In the genomic region with DNA sequence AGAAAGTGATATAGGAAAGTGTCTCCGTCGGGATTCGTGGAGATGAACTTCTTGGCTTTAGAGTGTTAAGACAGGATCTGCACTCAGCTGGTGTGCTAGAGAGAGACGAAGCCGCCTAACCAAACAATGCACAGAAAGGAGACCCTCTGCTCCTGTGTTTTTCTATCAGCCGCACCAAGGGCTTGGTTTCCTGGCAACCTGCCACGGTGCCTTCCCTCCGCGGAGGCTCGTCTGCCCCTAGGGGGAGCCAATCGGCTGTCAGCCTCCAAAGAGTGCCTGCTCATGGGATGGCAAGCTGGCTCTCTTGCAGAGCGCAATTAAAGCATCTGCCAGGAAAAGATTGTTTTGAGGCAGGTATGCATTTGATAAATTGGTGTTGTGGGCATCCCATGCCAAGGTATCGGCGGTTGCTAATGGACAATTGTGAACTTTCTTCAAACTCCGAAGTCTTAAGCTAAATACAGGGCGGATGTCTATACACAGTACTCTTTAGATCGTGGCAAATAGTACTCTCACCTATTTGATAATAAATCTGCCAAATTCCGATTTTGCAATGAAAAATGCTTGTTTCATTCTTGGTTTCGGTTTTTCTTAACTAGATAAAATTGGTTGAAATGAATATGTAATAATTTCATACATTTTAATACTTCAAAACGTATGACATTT, we compare ENCODE assay signal across 9 cellular contexts.
DNase-seq lines count a peak whose midpoint lies in the region; ATAC-seq and TF ChIP-seq lines count a peak whose summit lies in the region.
"Had no signal": no experiment of that assay in that cellular context is flagged by ENCODE, and none has a peak within 500 bp of the region (broad histone marks: within the 10 kb centered on the region; RNA-seq: fewer than 3 reads in every experiment).

No MANE protein-coding gene starts in this region.

- TF ChIP-seq POLR2A in lower leg skin (IDR thresholded peaks at IDR 0.05) = no peak

- 38 to 40% methylated on average over 20 of the region's 20 CpGs for WGBS in lower leg skin, 2 donors

- no peaks in the 10 kb centered on the region for H3K9me2 ChIP-seq in PC-3 (replicated peaks; ENCODE audit: low read length)

- BruUV-seq in PC-3 (replicated peaks; lab: Mats Ljungman, UMichigan) = no TSS peak

- no peaks in the 10 kb centered on the region for H3F3A ChIP-seq in PC-3 (ENCODE audit: low read length, unreplicated experiment)

- no peak overlapping the region for H3K4me2 ChIP-seq in PC-3 (ENCODE audit: low read length)

- no peak overlapping the region for H2AFZ ChIP-seq in PC-3 (ENCODE audit: low read length)

- H3K27me3 ChIP-seq in PC-3 (ENCODE audit: low read length) (no peaks in the 10 kb centered on the region), colonic mucosa (no peaks in the 10 kb centered on the region)

- in situ Hi-C loops in Caki2 (cut with HindIII; ENCODE audit: low pct_unique_long_range_greater_than_20kb, low sequenced_read_pairs) = no loop called here

- no peaks in the 10 kb centered on the region for H3K36me3 ChIP-seq in PC-3 (ENCODE audit: low read depth, low read length)
- no peaks in the 10 kb centered on the region for H3K36me3 ChIP-seq in colonic mucosa

- CTCF ChIA-PET in PC-3 (lab: Charles Lee) = interaction anchor here (0.5 kb wide), 1 partner anchor 462 kb away, joined by 4 read pairs; no protein-coding TSS in a partner anchor

- TF ChIP-seq CTCF in PC-3 (conservative IDR thresholded peaks at IDR 0.05; ENCODE audit: low read depth, low read length) = peak; percentile 76
- peak; percentile 44 for TF ChIP-seq CTCF in colonic mucosa (IDR thresholded peaks at IDR 0.05)
- no peak for TF ChIP-seq CTCF in lower leg skin (IDR thresholded peaks at IDR 0.05)

- H3K9me3 ChIP-seq in PC-3 (ENCODE audit: low read length) (no peaks in the 10 kb centered on the region), colonic mucosa (no peaks in the 10 kb centered on the region)

- H3K79me2 ChIP-seq in PC-3 (ENCODE audit: low read length) = no peaks in the 10 kb centered on the region

- H3K4me3 ChIP-seq in PC-3 (ENCODE audit: low read length) = no peak overlapping the region
- no peak overlapping the region for H3K4me3 ChIP-seq in colonic mucosa
- H3K4me3 ChIP-seq in lower leg skin (ENCODE audit: low read depth, poor library complexity, severe bottlenecking) = no peak overlapping the region

- POLR2A ChIA-PET in PC-3 (lab: Charles Lee; ENCODE audit: unreplicated experiment) = no interaction called here

- H3K27ac ChIP-seq in PC-3 (ENCODE audit: low read length) = 0 out of 2 replicates have a peak overlapping the region, but pooled peaks have one; percentile 14
- no peak overlapping the region for H3K27ac ChIP-seq in colonic mucosa

- H3K4me1 ChIP-seq in PC-3 (ENCODE audit: insufficient read depth, low read length) (peaks cover 35% of the 10 kb centered on the region), colonic mucosa (no peaks in the 10 kb centered on the region)

- H3K9ac ChIP-seq in PC-3 (ENCODE audit: low read length) (no peak overlapping the region), colonic mucosa (ENCODE audit: low read depth in 2 of 2, low read length in 2 of 2) (no peak overlapping the region)

- DNase-seq in Caki2 (ENCODE audit: low read depth) = peak; percentile 32
- DNase-seq in PC-3 = peak; percentile 73
- DNase-seq in colonic mucosa = peak; percentile 74
- peak; percentile 25 to 87 for DNase-seq in lower leg skin (ENCODE audit: low spot score in 2 of 2)
- DNase-seq in stimulated activated naive CD8-positive, alpha-beta T cell treated with anti-CD3 and anti-CD28 coated beads, Interleukin-15, Interleukin-2, amounts not matched to agents 100 U/mL and 50 U/mL, for 24 hours = peak; percentile 50
- no peak for DNase-seq in activated gamma-delta T cell treated with Interleukin-2 at 50 U/mL for 16 hours
- DNase-seq: activated B cell treated with CpG ODN at 0.5 μM for 24 hours had no signal

- ATAC-seq in GM19043 (IDR thresholded peaks at IDR 0.05; ENCODE audit: low read depth, unreplicated experiment) (peak; percentile 70), HG03442 (IDR thresholded peaks at IDR 0.05; ENCODE audit: unreplicated experiment) (peak; percentile 75), PC-3 (peak; percentile 42; the same call in 1 of the 2 replicates)
- ATAC-seq in stimulated activated naive CD8-positive, alpha-beta T cell treated with anti-CD3 and anti-CD28 coated beads, Interleukin-15, Interleukin-2, amounts not matched to agents 100 U/mL and 50 U/mL, for 24 hours = no peak

- intact Hi-C loops in PC-3 (cut with micrococcal nuclease) (no loop called here), colonic mucosa (cut with DNase I) (loop anchor here (10.0 kb wide), 1 partner anchor 1064 kb away; no protein-coding TSS in a partner anchor), lower leg skin (cut with DNase I; ENCODE audit: low total_unique reads) (no loop called here)

- H4K20me1 ChIP-seq in PC-3 (ENCODE audit: low read length) = no peaks in the 10 kb centered on the region

Comparison
In these comparisons a context has a peak if more than half of its experiments do, and no peak if none do; other contexts are left out.
1. CTCF ChIP-seq: peak in PC-3 (single experiment) and colonic mucosa (single experiment); none in lower leg skin (0 of 3).